In genomic region chr5:19608434-19608833, GRCh38 we compare ENCODE assay signal across 10 cellular contexts.
DNase-seq lines count a peak whose midpoint lies in the region; ATAC-seq and TF ChIP-seq lines count a peak whose summit lies in the region.
"Had no signal": no experiment of that assay in that cellular context is flagged by ENCODE, and none has a peak within 500 bp of the region (broad histone marks: within the 10 kb centered on the region; RNA-seq: fewer than 3 reads in every experiment).

No MANE protein-coding gene starts in this region.

- DNase-seq in NCI-H2171 treated with DMSO at 0.1 percent for 48 hours (lab: John Stamatoyannopoulos, UW) (peak; percentile 71), NCI-H2171 (lab: John Stamatoyannopoulos, UW) (no peak), NCI-H526 treated with DMSO at 0.1 percent for 48 hours (lab: John Stamatoyannopoulos, UW) (peak; percentile 31), mammary epithelial cell (peak; percentile 6), retinal pigment epithelial cell (ENCODE audit: low read depth) (no peak), mesenteric fat pad (ENCODE audit: low spot score) (no peak)
- DNase-seq in activated T-cell treated with anti-CD3 and anti-CD28 coated beads, Interleukin-2, amount 50 U/mL, for 4 hours: no peak
- DNase-seq: activated naive CD4-positive, alpha-beta T cell treated with anti-CD3 and anti-CD28 coated beads, Interleukin-2, amount 50 U/mL, for 16 hours had no signal

- H3K27me3 Mint-ChIP-seq in activated T-cell treated with anti-CD3 and anti-CD28 coated beads, Interleukin-2, amount 50 U/mL, for 4 hours (ENCODE audit: low read depth): no peaks in the 10 kb centered on the region

- WGBS in mammary epithelial cell (ENCODE audit: low coverage, missing lambda C conversion rate): 6% methylated on average over 1 of the region's 1 CpG

- no peak overlapping the region for H3K9ac ChIP-seq in mammary epithelial cell (ENCODE audit: insufficient read depth, low read length)

- no peaks in the 10 kb centered on the region for H3K9me3 ChIP-seq in mammary epithelial cell (replicated peaks; ENCODE audit: insufficient read depth, low read length)

- no peaks in the 10 kb centered on the region for H3K27me3 ChIP-seq in mammary epithelial cell (ENCODE audit: insufficient read depth, low read length)

- no TSS peak for BruUV-seq in mammary epithelial cell (replicated peaks; lab: Mats Ljungman, UMichigan)

- peaks cover 8% of the 10 kb centered on the region for H3K9me3 Mint-ChIP-seq in activated T-cell treated with anti-CD3 and anti-CD28 coated beads, Interleukin-2, amount 50 U/mL, for 4 hours
- H3K9me3 Mint-ChIP-seq: T-helper 1 cell treated with Interleukin-12 subunit alpha and Interleukin-12 subunit beta and Interleukin-4 antibody, amounts not matched to agents 30 μg/mL and 1 μg/mL, for 36 hours had no signal

- H3K36me3 ChIP-seq in mammary epithelial cell (ENCODE audit: insufficient read depth, low read length): no peaks in the 10 kb centered on the region

- no peaks in the 10 kb centered on the region for H3K4me1 Mint-ChIP-seq in activated T-cell treated with anti-CD3 and anti-CD28 coated beads, Interleukin-2, amount 50 U/mL, for 4 hours (ENCODE audit: low read depth)

- H4K20me1 ChIP-seq in mammary epithelial cell (ENCODE audit: insufficient read depth, low read length): no peaks in the 10 kb centered on the region

- no peak overlapping the region for H3K4me3 Mint-ChIP-seq in activated T-cell treated with anti-CD3 and anti-CD28 coated beads, Interleukin-2, amount 50 U/mL, for 4 hours
- H3K4me3 Mint-ChIP-seq: T-helper 1 cell treated with Interleukin-12 subunit alpha and Interleukin-12 subunit beta and Interleukin-4 antibody, amounts not matched to agents 30 μg/mL and 1 μg/mL, for 36 hours had no signal

- peak overlapping the region; percentile 36 for H3K4me2 ChIP-seq in mammary epithelial cell (ENCODE audit: insufficient read depth, low read depth, low read length)

- CTCF ChIA-PET in mammary epithelial cell (lab: Charles Lee; ENCODE audit: low non-redundant PET): interaction anchor here (0.6 to 0.9 kb wide), 3 partner anchors 286 to 1291 kb away, joined by 4 to 14 read pairs (median 11); no protein-coding TSS in a partner anchor

- peak; percentile 48 to 54 for TF ChIP-seq CTCF in mammary epithelial cell (conservative IDR thresholded peaks at IDR 0.05 in 1 of 2, IDR thresholded peaks at IDR 0.05 in 1 of 2; ENCODE audit: extremely low read depth in 1 of 2, insufficient read depth in 1 of 2, low read depth in 1 of 2, low read length in 2 of 2)
- TF ChIP-seq CTCF in retinal pigment epithelial cell (conservative IDR thresholded peaks at IDR 0.05; ENCODE audit: low read depth, low read length): peak; percentile 42

- no peaks in the 10 kb centered on the region for H3K79me2 ChIP-seq in mammary epithelial cell (ENCODE audit: insufficient read depth, low read length)

- H3K36me3 Mint-ChIP-seq in activated T-cell treated with anti-CD3 and anti-CD28 coated beads, Interleukin-2, amount 50 U/mL, for 4 hours (ENCODE audit: insufficient read depth): no peaks in the 10 kb centered on the region

- peaks cover 5% of the 10 kb centered on the region for H3K4me1 ChIP-seq in mammary epithelial cell (ENCODE audit: insufficient read depth, low read length)

- no peak overlapping the region for H2AFZ ChIP-seq in mammary epithelial cell (ENCODE audit: low read depth, low read length)

- dilution Hi-C loops in mammary epithelial cell (cut with HindIII; ENCODE audit: low sequenced_read_pairs): no loop called here

- ATAC-seq in GM18498 (IDR thresholded peaks at IDR 0.05; ENCODE audit: unreplicated experiment): no peak
- no peak for ATAC-seq in activated T-cell treated with anti-CD3 and anti-CD28 coated beads, Interleukin-2, amount 50 U/mL, for 4 hours

- H3K4me3 ChIP-seq in mammary epithelial cell (replicated peaks in 1 of 3; ENCODE audit: insufficient read depth in 1 of 3, low read depth in 2 of 3, low read length in 3 of 3): no peak overlapping the region
- H3K4me3 ChIP-seq in retinal pigment epithelial cell (ENCODE audit: low read length): no peak overlapping the region

- in situ Hi-C loops in mammary epithelial cell (cut with MboI; ENCODE audit: low sequenced_read_pairs in 2 of 2): loop anchor here in 1 of 2 donors (25.0 kb wide), 1 partner anchor 821 kb away; no protein-coding TSS in a partner anchor

- intact Hi-C loops in mammary epithelial cell (cut with micrococcal nuclease): loop anchor here (1.0 to 10.0 kb wide), 5 partner anchors 296 to 1142 kb away; no protein-coding TSS in a partner anchor

- no peak overlapping the region for H3K27ac ChIP-seq in mammary epithelial cell (ENCODE audit: insufficient read depth, low read depth, low read length)

Comparison
In these comparisons a context has a peak if more than half of its experiments do, and no peak if none do; other contexts are left out.
1. DNase-seq: peak in NCI-H2171 treated with DMSO at 0.1 percent for 48 hours (single experiment), NCI-H526 treated with DMSO at 0.1 percent for 48 hours (single experiment) and mammary epithelial cell (single experiment); none in NCI-H2171 (single experiment), retinal pigment epithelial cell (single experiment), mesenteric fat pad (single experiment) and activated T-cell treated with anti-CD3 and anti-CD28 coated beads, Interleukin-2, amount 50 U/mL, for 4 hours (single experiment).